13 cellular contexts compared by ENCODE assay signal in genomic region chr1:180982424-180982823, GRCh38. TPM values are rescaled to one million over a fixed set of nuclear protein-coding genes. Genes with fewer than 3 reads are reported as not detected.
DNase-seq lines count a peak whose midpoint lies in the region; ATAC-seq, FAIRE-seq and TF ChIP-seq lines count a peak whose summit lies in the region.
"Had no signal": no experiment of that assay in that cellular context is flagged by ENCODE, and none has a peak within 500 bp of the region (broad histone marks: within the 10 kb centered on the region; RNA-seq: fewer than 3 reads in every experiment).

No MANE protein-coding gene starts in this region.

- H3K4me2 ChIP-seq in BLaER1 treated with 17β-estradiol and CSF1 and Interleukin-3, amounts not matched to agents 10 nM and 100 nM, result peak overlapping the region; percentile 60 to 85 (median 76)

- peaks cover 95% of the 10 kb centered on the region for H3K36me3 Mint-ChIP-seq in brain

- DNase-seq in midbrain (lab: John Stamatoyannopoulos, UW), result peak; percentile 48
- DNase-seq in dermis blood vessel endothelial cell, result no peak
- no peak for DNase-seq in H54 (ENCODE audit: insufficient read length, low spot score)
- no peak for DNase-seq in left lung
- DNase-seq: activated CD4-positive, alpha-beta memory T cell treated with anti-CD3 and anti-CD28 coated beads, Interleukin-2, amount 10 ng/mL, durations not matched to agents 7 days and 5 days; activated effector memory CD4-positive, alpha-beta T cell treated with anti-CD3 and anti-CD28 coated beads, Interleukin-2, amount 50 U/mL, for 16 hours; DMS 273 treated with DMSO at 0.1 percent for 48 hours; NCI-H226; SHP77 treated with DMSO at 0.1 percent for 48 hours had no signal

- no peaks in the 10 kb centered on the region for H3K27me3 ChIP-seq in BLaER1 treated with 17β-estradiol and CSF1 and Interleukin-3, amounts not matched to agents 10 nM and 100 nM
- no peaks in the 10 kb centered on the region for H3K27me3 ChIP-seq in left lung

- ATAC-seq in HG03135 (IDR thresholded peaks at IDR 0.05; ENCODE audit: unreplicated experiment) (no peak), left lung (no peak)

- TF ChIP-seq CTCF in brain (conservative IDR thresholded peaks at IDR 0.05), result no peak
- no peak for TF ChIP-seq CTCF in left lung (IDR thresholded peaks at IDR 0.05)

- peaks cover 55 to 91% (median 80%) of the 10 kb centered on the region in 11 experiments for H3K36me3 ChIP-seq in BLaER1 treated with 17β-estradiol and CSF1 and Interleukin-3, amounts not matched to agents 10 nM and 100 nM
- H3K36me3 ChIP-seq in KOPT-K1 (ENCODE audit: insufficient read depth, low read length) (peaks cover 84% of the 10 kb centered on the region), left lung (peaks cover 0 to 86% of the 10 kb centered on the region in 2 donors)

- intact Hi-C loops in left lung (cut with DNase I), result no loop called here

- no peaks in the 10 kb centered on the region for H3K27me3 Mint-ChIP-seq in brain
- H3K27me3 Mint-ChIP-seq: activated CD4-positive, alpha-beta memory T cell treated with anti-CD3 and anti-CD28 coated beads, Interleukin-2, amount 10 ng/mL, durations not matched to agents 7 days and 5 days had no signal

- no peak for FAIRE-seq in H54 (lab: Jason Lieb, UNC)

- H3K9ac ChIP-seq in BLaER1 treated with 17β-estradiol and CSF1 and Interleukin-3, amounts not matched to agents 10 nM and 100 nM, result peak overlapping the region in 9 of 11 experiments; percentile 18 to 61 (median 50); a peak in 13 of 22 replicates

- peak overlapping the region in 10 of 11 experiments; percentile 13 to 63 (median 53); a peak in 14 of 22 replicates for H3K27ac ChIP-seq in BLaER1 treated with 17β-estradiol and CSF1 and Interleukin-3, amounts not matched to agents 10 nM and 100 nM
- H3K27ac ChIP-seq in KOPT-K1 (ENCODE audit: low read depth, low read length, poor library complexity, severe bottlenecking), result peak overlapping the region; percentile 98
- H3K27ac ChIP-seq in left lung, result no peak overlapping the region

- peaks cover 0 to 97% (median 19%) of the 10 kb centered on the region in 11 experiments; a peak in 16 of 22 replicates for H4K20me1 ChIP-seq in BLaER1 treated with 17β-estradiol and CSF1 and Interleukin-3, amounts not matched to agents 10 nM and 100 nM

- H3K9me3 Mint-ChIP-seq in brain, result peaks cover 0 to 23% (median 14%) of the 10 kb centered on the region in 5 experiments
- H3K9me3 Mint-ChIP-seq: activated CD4-positive, alpha-beta memory T cell treated with anti-CD3 and anti-CD28 coated beads, Interleukin-2, amount 10 ng/mL, durations not matched to agents 7 days and 5 days had no signal

- H3K4me1 Mint-ChIP-seq in brain, result peaks cover 41% of the 10 kb centered on the region

- H3K4me3 Mint-ChIP-seq in brain, result no peak overlapping the region
- H3K4me3 Mint-ChIP-seq: activated CD4-positive, alpha-beta memory T cell treated with anti-CD3 and anti-CD28 coated beads, Interleukin-2, amount 10 ng/mL, durations not matched to agents 7 days and 5 days had no signal

- H3K4me1 ChIP-seq in BLaER1 treated with 17β-estradiol and CSF1 and Interleukin-3, amounts not matched to agents 10 nM and 100 nM, result peaks cover 27 to 40% (median 32%) of the 10 kb centered on the region in 10 experiments
- peaks cover 4 to 9% of the 10 kb centered on the region in 2 donors for H3K4me1 ChIP-seq in left lung

- H3K4me3 ChIP-seq in BLaER1 treated with 17β-estradiol and CSF1 and Interleukin-3, amounts not matched to agents 10 nM and 100 nM, result peak overlapping the region in 1 of 10 experiments; percentile 19; a peak in 3 of 20 replicates
- no peak overlapping the region for H3K4me3 ChIP-seq in left lung

- no peak for TF ChIP-seq POLR2A in H54 (IDR thresholded peaks at IDR 0.05; ENCODE audit: low read depth, low read length)

- H3K9me3 ChIP-seq in BLaER1 treated with 17β-estradiol and CSF1 and Interleukin-3, amounts not matched to agents 10 nM and 100 nM (replicated peaks in 1 of 11), result no peaks in the 10 kb centered on the region; a peak in 1 of 22 replicates
- no peaks in the 10 kb centered on the region for H3K9me3 ChIP-seq in KOPT-K1 (ENCODE audit: insufficient read depth, low read length, poor library complexity, severe bottlenecking)
- no peaks in the 10 kb centered on the region for H3K9me3 ChIP-seq in left lung

- H3K27ac Mint-ChIP-seq in brain, result peak overlapping the region; percentile 10 to 72 (median 45)
- H3K27ac Mint-ChIP-seq: activated CD4-positive, alpha-beta memory T cell treated with anti-CD3 and anti-CD28 coated beads, Interleukin-2, amount 10 ng/mL, durations not matched to agents 7 days and 5 days had no signal

RNA-seq across cellular contexts. Expression of gene STX6, which starts 40.2 kb away (rescaled TPM):
- polyA plus RNA-seq in brain (ENCODE audit: insufficient read depth, low read depth, low replicate concordance), result 22.1 TPM
- total RNA-seq in dermis blood vessel endothelial cell (50.3 and 66.0 TPM in 2 replicates), left lung (10 to 100 TPM; 29.5 to 30.9 TPM)

RNA-seq across cellular contexts. Expression of gene MR1, which starts 51.4 kb away (rescaled TPM):
- polyA plus RNA-seq in brain (ENCODE audit: insufficient read depth, low read depth, low replicate concordance), result 2.2 TPM
- total RNA-seq in dermis blood vessel endothelial cell (2.9 and 4.0 TPM in 2 replicates), left lung (10 to 100 TPM; 36.9 to 45.7 TPM)

Comparison
In these comparisons a context has a peak if more than half of its experiments do, and no peak if none do; other contexts are left out.
1. H3K27ac ChIP-seq: peak in BLaER1 treated with 17β-estradiol and CSF1 and Interleukin-3, amounts not matched to agents 10 nM and 100 nM (10 of 11) and KOPT-K1 (single experiment); none in left lung (0 of 2).